In genomic region chr10:100828744-100829102, GRCh38 we compare ENCODE assay signal across 9 cellular contexts.
DNase-seq lines count a peak whose midpoint lies in the region; ATAC-seq, FAIRE-seq and TF ChIP-seq lines count a peak whose summit lies in the region.
"Had no signal": no experiment of that assay in that cellular context is flagged by ENCODE, and none has a peak within 500 bp of the region (broad histone marks: within the 10 kb centered on the region; RNA-seq: fewer than 3 reads in every experiment).

No MANE protein-coding gene starts in this region.

- ATAC-seq in activated CD8-positive, alpha-beta memory T cell treated with anti-CD3 and anti-CD28 coated beads, Interleukin-2, amount 10 ng/mL, durations not matched to agents 7 days and 5 days: peak; percentile 57
- ATAC-seq in activated CD8-positive, alpha-beta T cell treated with anti-CD3 and anti-CD28 coated beads, Interleukin-2, amount 10 ng/mL, durations not matched to agents 7 days and 5 days: peak; percentile 48
- ATAC-seq in thoracic aorta (ENCODE audit: insufficient number of reproducible peaks, low FRiP score, low read depth) (no peak), GM18858 (IDR thresholded peaks at IDR 0.05; ENCODE audit: unreplicated experiment) (no peak)

- H3K36me3 Mint-ChIP-seq in activated CD8-positive, alpha-beta memory T cell treated with anti-CD3 and anti-CD28 coated beads, Interleukin-2, amount 10 ng/mL, durations not matched to agents 7 days and 5 days: no peaks in the 10 kb centered on the region
- no peaks in the 10 kb centered on the region for H3K36me3 Mint-ChIP-seq in activated CD8-positive, alpha-beta T cell treated with anti-CD3 and anti-CD28 coated beads, Interleukin-2, amount 10 ng/mL, durations not matched to agents 7 days and 5 days (ENCODE audit: low read depth)

- no peak for TF ChIP-seq CTCF in thoracic aorta (IDR thresholded peaks at IDR 0.05)

- no peak overlapping the region for H3K27ac Mint-ChIP-seq in activated CD8-positive, alpha-beta memory T cell treated with anti-CD3 and anti-CD28 coated beads, Interleukin-2, amount 10 ng/mL, durations not matched to agents 7 days and 5 days
- H3K27ac Mint-ChIP-seq in activated CD8-positive, alpha-beta T cell treated with anti-CD3 and anti-CD28 coated beads, Interleukin-2, amount 10 ng/mL, durations not matched to agents 7 days and 5 days: no peak overlapping the region

- no peaks in the 10 kb centered on the region for H3K9me3 ChIP-seq in thoracic aorta

- H3K36me3 ChIP-seq in thoracic aorta: no peaks in the 10 kb centered on the region

- peaks cover 83% of the 10 kb centered on the region for H3K27me3 Mint-ChIP-seq in activated CD8-positive, alpha-beta memory T cell treated with anti-CD3 and anti-CD28 coated beads, Interleukin-2, amount 10 ng/mL, durations not matched to agents 7 days and 5 days
- peaks cover 82% of the 10 kb centered on the region for H3K27me3 Mint-ChIP-seq in activated CD8-positive, alpha-beta T cell treated with anti-CD3 and anti-CD28 coated beads, Interleukin-2, amount 10 ng/mL, durations not matched to agents 7 days and 5 days (ENCODE audit: low read depth)

- no peaks in the 10 kb centered on the region for H3K9me3 Mint-ChIP-seq in activated CD8-positive, alpha-beta memory T cell treated with anti-CD3 and anti-CD28 coated beads, Interleukin-2, amount 10 ng/mL, durations not matched to agents 7 days and 5 days (ENCODE audit: low read depth)
- H3K9me3 Mint-ChIP-seq in activated CD8-positive, alpha-beta T cell treated with anti-CD3 and anti-CD28 coated beads, Interleukin-2, amount 10 ng/mL, durations not matched to agents 7 days and 5 days (ENCODE audit: insufficient read depth): no peaks in the 10 kb centered on the region

- no peak for TF ChIP-seq POLR2A in GM12891 (IDR thresholded peaks at IDR 0.05; ENCODE audit: low read depth, low read length)

- CTCF ChIA-PET in activated CD8-positive, alpha-beta memory T cell treated with anti-CD3 and anti-CD28 coated beads, Interleukin-2, amount 10 ng/mL, durations not matched to agents 7 days and 5 days (lab: Charles Lee): no interaction called here
- CTCF ChIA-PET in activated CD8-positive, alpha-beta T cell treated with anti-CD3 and anti-CD28 coated beads, Interleukin-2, amount 10 ng/mL, durations not matched to agents 7 days and 5 days (lab: Charles Lee): interaction anchor here (0.7 kb wide), 1 partner anchor 43 kb away, joined by 3 read pairs; no protein-coding TSS in a partner anchor

- H3K4me3 ChIP-seq in thoracic aorta: peak overlapping the region; percentile 72

- POLR2A ChIA-PET in activated CD8-positive, alpha-beta T cell treated with anti-CD3 and anti-CD28 coated beads, Interleukin-2, amount 10 ng/mL, durations not matched to agents 7 days and 5 days (lab: Charles Lee): no interaction called here

- H3K4me1 ChIP-seq in thoracic aorta (ENCODE audit: control insufficient read depth in 1 of 2, low read depth in 2 of 2): peaks cover 28 to 33% of the 10 kb centered on the region in 2 donors

- peak; percentile 49 for DNase-seq in activated CD8-positive, alpha-beta memory T cell treated with anti-CD3 and anti-CD28 coated beads, Interleukin-2, amount 10 ng/mL, durations not matched to agents 7 days and 5 days
- no peak for DNase-seq in activated CD8-positive, alpha-beta memory T cell treated with anti-CD3 and anti-CD28 coated beads for 24 hours
- DNase-seq in activated CD8-positive, alpha-beta T cell treated with anti-CD3 and anti-CD28 coated beads, Interleukin-2, amount 10 ng/mL, durations not matched to agents 7 days and 5 days: peak; percentile 53
- peak; percentile 64 for DNase-seq in iPS-NIHi7 (ENCODE audit: extremely low spot score)
- no peak for DNase-seq in thoracic aorta (ENCODE audit: low spot score)
- no peak for DNase-seq in GM12891 (ENCODE audit: insufficient read length, low spot score)
- no peak for DNase-seq in kidney tubule cell (ENCODE audit: low spot score)

- H3K27me3 ChIP-seq in thoracic aorta (replicated peaks; ENCODE audit: insufficient read depth): peaks cover 32% of the 10 kb centered on the region

- H3K4me3 Mint-ChIP-seq in activated CD8-positive, alpha-beta memory T cell treated with anti-CD3 and anti-CD28 coated beads, Interleukin-2, amount 10 ng/mL, durations not matched to agents 7 days and 5 days: peak overlapping the region; percentile 66
- peak overlapping the region; percentile 66 for H3K4me3 Mint-ChIP-seq in activated CD8-positive, alpha-beta T cell treated with anti-CD3 and anti-CD28 coated beads, Interleukin-2, amount 10 ng/mL, durations not matched to agents 7 days and 5 days

- no peak overlapping the region for H3K27ac ChIP-seq in thoracic aorta

- FAIRE-seq in GM12891 (lab: Jason Lieb, UNC): no peak
- FAIRE-seq: TTC549 had no signal

- H3K4me1 Mint-ChIP-seq in activated CD8-positive, alpha-beta memory T cell treated with anti-CD3 and anti-CD28 coated beads, Interleukin-2, amount 10 ng/mL, durations not matched to agents 7 days and 5 days: peaks cover 24% of the 10 kb centered on the region
- H3K4me1 Mint-ChIP-seq in activated CD8-positive, alpha-beta T cell treated with anti-CD3 and anti-CD28 coated beads, Interleukin-2, amount 10 ng/mL, durations not matched to agents 7 days and 5 days (ENCODE audit: low read depth): peaks cover 39% of the 10 kb centered on the region

TF ChIP-seq in GM12891, 5 proteins besides CTCF, POLR2A, EP300 and RAD21:
- TF ChIP-seq POU2F2 (IDR thresholded peaks at IDR 0.05; ENCODE audit: low read depth, low read length) (no peak), TAF1 (IDR thresholded peaks at IDR 0.05; ENCODE audit: low read depth, low read length) (no peak), SPI1 (IDR thresholded peaks at IDR 0.05; ENCODE audit: low read depth, low read length) (no peak), PAX5 (IDR thresholded peaks at IDR 0.05; ENCODE audit: insufficient read depth, low read length, severe bottlenecking) (no peak), POLR2AphosphoS5 (IDR thresholded peaks at IDR 0.05; ENCODE audit: low read depth, low read length) (no peak)
TF ChIP-seq in GM12891: peak in this region for 0.

Comparison
In these comparisons a context has a peak if more than half of its experiments do, and no peak if none do; other contexts are left out.
1. DNase-seq: peak in activated CD8-positive, alpha-beta memory T cell treated with anti-CD3 and anti-CD28 coated beads, Interleukin-2, amount 10 ng/mL, durations not matched to agents 7 days and 5 days (single experiment), activated CD8-positive, alpha-beta T cell treated with anti-CD3 and anti-CD28 coated beads, Interleukin-2, amount 10 ng/mL, durations not matched to agents 7 days and 5 days (single experiment) and iPS-NIHi7 (single experiment); none in activated CD8-positive, alpha-beta memory T cell treated with anti-CD3 and anti-CD28 coated beads for 24 hours (single experiment), thoracic aorta (single experiment), GM12891 (single experiment) and kidney tubule cell (single experiment).
2. ATAC-seq: peak in activated CD8-positive, alpha-beta memory T cell treated with anti-CD3 and anti-CD28 coated beads, Interleukin-2, amount 10 ng/mL, durations not matched to agents 7 days and 5 days (single experiment) and activated CD8-positive, alpha-beta T cell treated with anti-CD3 and anti-CD28 coated beads, Interleukin-2, amount 10 ng/mL, durations not matched to agents 7 days and 5 days (single experiment); none in thoracic aorta (single experiment) and GM18858 (single experiment).